15 cellular contexts compared by ENCODE assay signal in the genomic region with DNA sequence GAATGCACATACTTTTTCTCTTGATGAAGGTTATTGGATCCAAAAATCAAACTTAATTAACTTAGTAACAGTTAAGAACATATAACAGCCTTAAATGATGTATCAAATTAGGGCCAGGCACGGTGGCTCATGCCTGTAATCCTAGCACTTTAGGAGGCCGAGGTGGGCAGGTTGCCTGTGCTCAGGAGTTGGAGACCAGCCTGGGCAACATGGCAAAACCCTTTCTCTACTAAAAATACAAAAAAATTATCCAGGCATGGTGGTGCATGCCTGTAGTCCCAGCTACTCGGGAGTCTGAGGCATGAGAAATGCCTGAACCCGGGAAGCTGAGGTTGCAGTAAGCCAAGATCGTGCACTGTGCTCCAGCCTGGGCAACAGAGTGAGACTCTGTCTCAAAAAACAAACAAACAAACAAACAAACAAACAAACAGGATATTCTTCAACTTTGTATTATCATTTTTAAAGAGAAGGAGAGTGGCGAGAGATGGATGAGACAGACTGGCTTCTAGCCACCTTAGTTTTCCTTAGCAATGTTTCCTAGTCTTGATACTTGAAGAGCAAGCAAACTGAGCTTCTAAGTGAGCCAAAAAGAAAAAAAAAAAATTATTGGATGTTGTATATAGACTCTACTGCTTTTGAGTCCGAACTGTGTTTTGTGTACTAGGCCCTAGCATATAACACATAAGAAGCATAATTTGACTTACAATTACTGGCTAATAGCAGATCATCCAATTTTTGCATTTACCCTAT. TPM values are rescaled to one million over a fixed set of nuclear protein-coding genes. Genes with fewer than 3 reads are reported as not detected.
DNase-seq lines count a peak whose midpoint lies in the region; ATAC-seq, FAIRE-seq and TF ChIP-seq lines count a peak whose summit lies in the region.
"Had no signal": no experiment of that assay in that cellular context is flagged by ENCODE, and none has a peak within 500 bp of the region (broad histone marks: within the 10 kb centered on the region; RNA-seq: fewer than 3 reads in every experiment).

No MANE protein-coding gene starts in this region.

- H3K4me1 ChIP-seq in right cardiac atrium (ENCODE audit: control insufficient read depth, insufficient read depth, low read length) (peaks cover 2% of the 10 kb centered on the region), thyroid gland (peaks cover 21 to 30% of the 10 kb centered on the region in 2 donors), Peyer's patch (no peaks in the 10 kb centered on the region)

- no peaks in the 10 kb centered on the region for H3K27me3 ChIP-seq in bronchial epithelial cell (ENCODE audit: control insufficient read depth, insufficient read depth, low read length)
- H3K27me3 ChIP-seq in right cardiac atrium (ENCODE audit: control insufficient read depth, insufficient read depth) = no peaks in the 10 kb centered on the region
- no peaks in the 10 kb centered on the region for H3K27me3 ChIP-seq in thyroid gland
- H3K27me3 ChIP-seq in Peyer's patch = no peaks in the 10 kb centered on the region
- H3K27me3 ChIP-seq: gastrocnemius medialis had no signal

- TF ChIP-seq POLR2A in thyroid gland (IDR thresholded peaks at IDR 0.05) (no peak), Peyer's patch (IDR thresholded peaks at IDR 0.05) (no peak)

- H3K36me3 ChIP-seq in bronchial epithelial cell (ENCODE audit: control insufficient read depth, insufficient read depth, low read length) (no peaks in the 10 kb centered on the region), thyroid gland (no peaks in the 10 kb centered on the region), Peyer's patch (no peaks in the 10 kb centered on the region)
- H3K36me3 ChIP-seq: gastrocnemius medialis had no signal

- no peaks in the 10 kb centered on the region for H3K9me3 ChIP-seq in right cardiac atrium (ENCODE audit: control insufficient read depth, low read length)
- no peaks in the 10 kb centered on the region for H3K9me3 ChIP-seq in thyroid gland
- H3K9me3 ChIP-seq in Peyer's patch = no peaks in the 10 kb centered on the region
- H3K9me3 ChIP-seq: gastrocnemius medialis had no signal

- no peak for FAIRE-seq in bronchial epithelial cell (lab: Jason Lieb, UNC)

- WGBS in right cardiac atrium = 49% methylated on average over 7 of the region's 7 CpGs
- WGBS in thyroid gland, 2 donors = 29 to 44% methylated on average over 7 of the region's 7 CpGs

- TF ChIP-seq CTCF in bronchial epithelial cell (IDR thresholded peaks at IDR 0.05; ENCODE audit: insufficient read depth, low read length, severe bottlenecking) = no peak
- no peak for TF ChIP-seq CTCF in thyroid gland (IDR thresholded peaks at IDR 0.05)
- no peak for TF ChIP-seq CTCF in Peyer's patch (IDR thresholded peaks at IDR 0.05)

- H3K27ac ChIP-seq in right cardiac atrium (ENCODE audit: low read length) (no peak overlapping the region), thyroid gland (no peak overlapping the region), Peyer's patch (no peak overlapping the region)
- H3K27ac ChIP-seq: gastrocnemius medialis, parathyroid adenoma had no signal

- DNase-seq in NCI-H446 treated with DMSO at 0.1 percent for 48 hours (lab: John Stamatoyannopoulos, UW) = peak; percentile 25
- peak; percentile 14 for DNase-seq in bronchial epithelial cell (ENCODE audit: low read depth)
- peak in 1 of 3 donors; percentile 38 for DNase-seq in right cardiac atrium
- DNase-seq in thyroid gland = peak; percentile 25 to 60
- no peak for DNase-seq in activated CD4-positive, alpha-beta T cell treated with anti-CD3 and anti-CD28 coated beads, Interleukin-2, amount 50 U/mL, for 1 hour
- no peak for DNase-seq in Peyer's patch
- DNase-seq: activated CD4-positive, alpha-beta T cell treated with anti-CD3 and anti-CD28 coated beads, Interleukin-2, amount 10 ng/mL, durations not matched to agents 7 days and 5 days; activated T-cell treated with anti-CD3 and anti-CD28 coated beads, Interleukin-2, amount 50 U/mL, for 48 hours; CD8-positive, alpha-beta T cell; gastrocnemius medialis; NCI-H2029; NCI-H526 treated with DMSO at 0.1 percent for 48 hours; RPMI8226 had no signal

- ATAC-seq in right cardiac atrium (peak; percentile 50 to 62), HG03439 (IDR thresholded peaks at IDR 0.05; ENCODE audit: unreplicated experiment) (no peak)
- ATAC-seq: CD8-positive, alpha-beta T cell; gastrocnemius medialis had no signal

- H3K4me3 ChIP-seq in bronchial epithelial cell (ENCODE audit: low read depth, low read length) = no peak overlapping the region
- H3K4me3 ChIP-seq in right cardiac atrium (ENCODE audit: low read length) = no peak overlapping the region
- H3K4me3 ChIP-seq in thyroid gland (replicated peaks in 1 of 3) = no peak overlapping the region
- no peak overlapping the region for H3K4me3 ChIP-seq in Peyer's patch
- H3K4me3 ChIP-seq: gastrocnemius medialis had no signal

- intact Hi-C loops in right cardiac atrium (cut with DNase I) (no loop called here), thyroid gland (cut with DNase I) (no loop called here)

RNA-seq across cellular contexts. Expression of a gene that starts 13.8 kb away (rescaled TPM):
- total RNA-seq in bronchial epithelial cell (15.6 and 16.3 TPM in 2 replicates), right cardiac atrium (10 to 100 TPM in 3 of 4 donors, 1 to 10 TPM in 1; 9.4 to 14.5 (median 11.7) TPM), thyroid gland (10 to 100 TPM; 77.9 to 92.7 (median 82.6) TPM), Peyer's patch (10 to 100 TPM in 3 of 4 donors, 1 to 10 TPM in 1; 8.9 to 40.4 (median 20.2) TPM)
- 4.1 TPM for polyA plus RNA-seq in right cardiac atrium

Comparison
In these comparisons a context has a peak if more than half of its experiments do, and no peak if none do; other contexts are left out.
1. DNase-seq: peak in NCI-H446 treated with DMSO at 0.1 percent for 48 hours (single experiment), bronchial epithelial cell (single experiment) and thyroid gland (2 of 2); none in activated CD4-positive, alpha-beta T cell treated with anti-CD3 and anti-CD28 coated beads, Interleukin-2, amount 50 U/mL, for 1 hour (single experiment) and Peyer's patch (0 of 3).